ENCODE assay signal across 2 cellular contexts in the genomic region with DNA sequence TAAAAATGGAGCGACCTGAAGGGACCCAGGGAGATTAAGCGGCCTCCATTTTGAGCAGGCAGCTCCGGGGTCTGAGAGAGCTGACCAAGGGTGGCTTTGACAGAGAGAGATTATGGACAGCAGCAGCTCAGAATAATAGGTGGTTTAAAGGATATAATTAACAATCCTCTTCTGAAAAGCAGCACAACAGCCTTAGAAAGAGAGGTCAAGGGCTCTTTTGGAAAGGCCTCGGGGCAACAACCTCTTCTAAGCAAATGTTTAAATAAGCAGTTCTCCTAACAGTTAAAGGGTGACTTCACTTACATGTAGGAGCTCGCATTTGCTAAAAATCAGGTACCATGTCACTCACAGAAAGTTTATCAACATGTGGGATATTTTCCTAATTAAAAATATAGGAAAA.
TF ChIP-seq lines count a peak whose summit lies in the region.

No MANE protein-coding gene starts in this region.

TF ChIP-seq in GM23338, 12 proteins besides CTCF, POLR2A, EP300 and RAD21 (continues in another document):
- TF ChIP-seq ZNF462 (CRISPR knock-in tag; IDR thresholded peaks at IDR 0.05) (no peak), JUNB (IDR thresholded peaks at IDR 0.05; ENCODE audit: unreplicated experiment) (no peak), NANOG (IDR thresholded peaks at IDR 0.05; ENCODE audit: borderline replicate concordance) (no peak), ZNF331 (CRISPR knock-in tag; IDR thresholded peaks at IDR 0.05; ENCODE audit: low read depth) (no peak), CREB1 (CRISPR knock-in tag; IDR thresholded peaks at IDR 0.05; ENCODE audit: low read depth) (no peak), POLR2AphosphoS5 (IDR thresholded peaks at IDR 0.05; ENCODE audit: low read depth) (no peak), ETS1 (IDR thresholded peaks at IDR 0.05) (no peak), EZH2phosphoT487 (IDR thresholded peaks at IDR 0.05; ENCODE audit: unreplicated experiment) (no peak), STAT1 (IDR thresholded peaks at IDR 0.05; ENCODE audit: unreplicated experiment) (no peak), ZNF114 (CRISPR knock-in tag; IDR thresholded peaks at IDR 0.05) (no peak)

TF ChIP-seq in HepG2, 621 proteins besides CTCF, POLR2A, EP300 and RAD21 (continued from another document):
- TF ChIP-seq HNF1A (IDR thresholded peaks at IDR 0.05; ENCODE audit: low read depth) (no peak), HNF1A (CRISPR knock-in tag; IDR thresholded peaks at IDR 0.05; ENCODE audit: borderline replicate concordance) (no peak), SYNCRIP (IDR thresholded peaks at IDR 0.05; ENCODE audit: insufficient read depth, low read depth, low read length) (no peak), ZBTB7B (CRISPR knock-in tag; IDR thresholded peaks at IDR 0.05) (no peak), PRPF4 (IDR thresholded peaks at IDR 0.05; ENCODE audit: low read depth, low read length, poor library complexity, severe bottlenecking) (no peak), RELA (CRISPR knock-in tag; IDR thresholded peaks at IDR 0.05) (no peak), ZBED4 (CRISPR knock-in tag; IDR thresholded peaks at IDR 0.05; ENCODE audit: borderline replicate concordance) (no peak), HNRNPUL1 (IDR thresholded peaks at IDR 0.05; ENCODE audit: low read depth, low read length) (no peak), ZNF546 (CRISPR knock-in tag; conservative IDR thresholded peaks at IDR 0.05) (no peak), ZNF333 (CRISPR knock-in tag; IDR thresholded peaks at IDR 0.05; ENCODE audit: borderline replicate concordance) (no peak), THAP8 (CRISPR knock-in tag; IDR thresholded peaks at IDR 0.05; ENCODE audit: borderline replicate concordance) (no peak), EED (CRISPR knock-in tag; IDR thresholded peaks at IDR 0.05) (no peak), ATM (IDR thresholded peaks at IDR 0.05; ENCODE audit: borderline replicate concordance) (no peak)
- TF ChIP-seq, protein P1, sequence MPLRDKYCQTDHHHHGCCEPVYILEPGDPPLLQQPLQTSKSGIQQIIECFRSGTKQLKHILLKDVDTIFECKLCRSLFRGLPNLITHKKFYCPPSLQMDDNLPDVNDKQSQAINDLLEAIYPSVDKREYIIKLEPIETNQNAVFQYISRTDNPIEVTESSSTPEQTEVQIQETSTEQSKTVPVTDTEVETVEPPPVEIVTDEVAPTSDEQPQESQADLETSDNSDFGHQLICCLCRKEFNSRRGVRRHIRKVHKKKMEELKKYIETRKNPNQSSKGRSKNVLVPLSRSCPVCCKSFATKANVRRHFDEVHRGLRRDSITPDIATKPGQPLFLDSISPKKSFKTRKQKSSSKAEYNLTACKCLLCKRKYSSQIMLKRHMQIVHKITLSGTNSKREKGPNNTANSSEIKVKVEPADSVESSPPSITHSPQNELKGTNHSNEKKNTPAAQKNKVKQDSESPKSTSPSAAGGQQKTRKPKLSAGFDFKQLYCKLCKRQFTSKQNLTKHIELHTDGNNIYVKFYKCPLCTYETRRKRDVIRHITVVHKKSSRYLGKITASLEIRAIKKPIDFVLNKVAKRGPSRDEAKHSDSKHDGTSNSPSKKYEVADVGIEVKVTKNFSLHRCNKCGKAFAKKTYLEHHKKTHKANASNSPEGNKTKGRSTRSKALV (CRISPR knock-in tag; IDR thresholded peaks at IDR 0.05) = no peak
- TF ChIP-seq, protein P2, sequence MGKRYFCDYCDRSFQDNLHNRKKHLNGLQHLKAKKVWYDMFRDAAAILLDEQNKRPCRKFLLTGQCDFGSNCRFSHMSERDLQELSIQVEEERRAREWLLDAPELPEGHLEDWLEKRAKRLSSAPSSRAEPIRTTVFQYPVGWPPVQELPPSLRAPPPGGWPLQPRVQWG (CRISPR knock-in tag; IDR thresholded peaks at IDR 0.05; ENCODE audit: borderline replicate concordance, low read depth) = no peak
